ENCODE assay signal across 8 cellular contexts in genomic region chr22:26360169-26360885, GRCh38.
DNase-seq lines count a peak whose midpoint lies in the region; ATAC-seq and FAIRE-seq lines count a peak whose summit lies in the region.

No MANE protein-coding gene starts in this region.

- DNase-seq in GM19238 (ENCODE audit: insufficient read length, low spot score) (peak; percentile 24), NCI-H2227 (lab: John Stamatoyannopoulos, UW; ENCODE audit: unreplicated experiment) (peak; percentile 85)
- DNase-seq in activated CD4-positive, CD25-positive, alpha-beta regulatory T cell treated with anti-CD3 and anti-CD28 coated beads, Interleukin-2, amount 50 U/mL, for 16 hours (ENCODE audit: low read depth, low spot score): peak; percentile 39
- DNase-seq in central memory CD8-positive, alpha-beta T cell (ENCODE audit: low spot score in 2 of 2): peak; percentile 44 to 53
- DNase-seq in stimulated activated CD4-positive, alpha-beta T cell treated with anti-CD3 and anti-CD28 coated beads, Interleukin-15, amount 100 ng/mL, for 24 hours: peak; percentile 72

- H3K27me3 Mint-ChIP-seq in central memory CD8-positive, alpha-beta T cell: peaks cover 22% of the 10 kb centered on the region

- no peaks in the 10 kb centered on the region for H3K9me3 Mint-ChIP-seq in central memory CD8-positive, alpha-beta T cell

- H3K4me3 Mint-ChIP-seq in central memory CD8-positive, alpha-beta T cell: no peak overlapping the region

- no peak for ATAC-seq in central memory CD8-positive, alpha-beta T cell (replicated peaks; ENCODE audit: extremely low read depth, poor library complexity, severe bottlenecking)
- no peak for ATAC-seq in HG03139 (IDR thresholded peaks at IDR 0.05; ENCODE audit: unreplicated experiment)

- peak; percentile 90 for FAIRE-seq in A204.1 (lab: Jason Lieb, UNC)
- FAIRE-seq in islet of Langerhans (lab: Jason Lieb, UNC): peak; percentile 97

- H3K36me3 Mint-ChIP-seq in central memory CD8-positive, alpha-beta T cell (ENCODE audit: insufficient read depth): no peaks in the 10 kb centered on the region

- no peak overlapping the region for H3K27ac Mint-ChIP-seq in central memory CD8-positive, alpha-beta T cell (ENCODE audit: low read depth)

- H3K4me1 Mint-ChIP-seq in central memory CD8-positive, alpha-beta T cell: no peaks in the 10 kb centered on the region

Comparison
In these comparisons a context has a peak if more than half of its experiments do, and no peak if none do; other contexts are left out.
1. DNase-seq: peak in every context shown above with its lines; median percentile 85 in NCI-H2227; 72 in stimulated activated CD4-positive, alpha-beta T cell treated with anti-CD3 and anti-CD28 coated beads, Interleukin-15, amount 100 ng/mL, for 24 hours; 48 in central memory CD8-positive, alpha-beta T cell; 39 in activated CD4-positive, CD25-positive, alpha-beta regulatory T cell treated with anti-CD3 and anti-CD28 coated beads, Interleukin-2, amount 50 U/mL, for 16 hours; 24 in GM19238.